ENCODE assay signal across 24 cellular contexts in the genomic region with DNA sequence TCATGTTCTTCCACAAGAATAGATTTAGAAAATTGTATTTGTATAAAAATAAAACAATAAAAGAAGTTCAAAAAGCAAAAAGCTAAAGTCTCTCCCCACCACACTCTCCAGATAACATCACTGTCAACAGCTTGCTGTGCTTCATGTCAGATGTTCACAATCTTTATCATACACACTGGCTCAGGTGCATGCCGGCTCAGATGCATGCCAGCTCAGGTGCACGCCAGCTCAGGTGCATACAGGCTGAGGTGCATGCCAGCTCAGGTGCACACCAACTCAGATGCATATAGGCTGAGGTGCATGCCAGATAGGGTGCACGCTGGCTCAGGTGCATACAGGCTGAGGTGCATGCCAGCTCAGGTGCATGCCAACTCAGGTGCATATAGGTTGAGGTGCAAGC. TPM values are rescaled to one million over a fixed set of nuclear protein-coding genes. Genes with fewer than 3 reads are reported as not detected.
DNase-seq lines count a peak whose midpoint lies in the region; ATAC-seq and TF ChIP-seq lines count a peak whose summit lies in the region.
"Had no signal": no experiment of that assay in that cellular context is flagged by ENCODE, and none has a peak within 500 bp of the region (broad histone marks: within the 10 kb centered on the region; RNA-seq: fewer than 3 reads in every experiment).

No MANE protein-coding gene starts in this region.

- H3K27ac Mint-ChIP-seq in activated naive CD4-positive, alpha-beta T cell treated with anti-CD3 and anti-CD28 coated beads, Interleukin-2, amount 50 U/mL, for 24 hours = peak overlapping the region; percentile 89
- H3K27ac Mint-ChIP-seq in T-cell = peak overlapping the region; percentile 97 to 98
- peak overlapping the region; percentile 99 for H3K27ac Mint-ChIP-seq in activated naive CD8-positive, alpha-beta T cell treated with anti-CD3 and anti-CD28 coated beads, Interleukin-2, amount 50 U/mL, for 24 hours

- intact Hi-C loops in spleen (cut with DNase I; ENCODE audit: low total_unique reads) = no loop called here

- ATAC-seq in T-cell (replicated peaks in 1 of 4) = peak in 3 of 4 experiments; percentile 29 to 43 (median 40)
- no peak for ATAC-seq in activated naive CD8-positive, alpha-beta T cell treated with anti-CD3 and anti-CD28 coated beads, Interleukin-2, amount 50 U/mL, for 24 hours
- ATAC-seq in esophagus mucosa = no peak
- ATAC-seq in GM18498 (IDR thresholded peaks at IDR 0.05; ENCODE audit: unreplicated experiment) = no peak
- ATAC-seq: activated naive CD4-positive, alpha-beta T cell treated with anti-CD3 and anti-CD28 coated beads, Interleukin-2, amount 50 U/mL, for 72 hours; gastrocnemius medialis had no signal

- 74 to 88% (median 78%) methylated on average over 3 of the region's 3 CpGs for WGBS in spleen, 5 donors

- no peak for TF ChIP-seq CTCF in spleen (IDR thresholded peaks at IDR 0.05 in 8 of 11, conservative IDR thresholded peaks at IDR 0.05 in 3 of 11)

- peaks cover 43% of the 10 kb centered on the region for H3K36me3 Mint-ChIP-seq in activated naive CD4-positive, alpha-beta T cell treated with anti-CD3 and anti-CD28 coated beads, Interleukin-2, amount 50 U/mL, for 24 hours
- H3K36me3 Mint-ChIP-seq in T-cell = peaks cover 66% of the 10 kb centered on the region
- H3K36me3 Mint-ChIP-seq in activated naive CD8-positive, alpha-beta T cell treated with anti-CD3 and anti-CD28 coated beads, Interleukin-2, amount 50 U/mL, for 24 hours (ENCODE audit: low read depth) = peaks cover 71% of the 10 kb centered on the region

- H3K27me3 Mint-ChIP-seq in activated naive CD4-positive, alpha-beta T cell treated with anti-CD3 and anti-CD28 coated beads, Interleukin-2, amount 50 U/mL, for 24 hours = no peaks in the 10 kb centered on the region
- no peaks in the 10 kb centered on the region for H3K27me3 Mint-ChIP-seq in T-cell
- H3K27me3 Mint-ChIP-seq in activated naive CD8-positive, alpha-beta T cell treated with anti-CD3 and anti-CD28 coated beads, Interleukin-2, amount 50 U/mL, for 24 hours = no peaks in the 10 kb centered on the region
- H3K27me3 Mint-ChIP-seq: IgD-negative memory B cell had no signal

- CTCF ChIA-PET in T-cell (lab: Charles Lee) = interaction anchor here in 1 of 2 donors (1.2 to 1.6 kb wide), 2 partner anchors 19 to 51 kb away, joined by 5 to 6 read pairs; no protein-coding TSS in a partner anchor

- H3K4me3 ChIP-seq in spleen = no peak overlapping the region
- H3K4me3 ChIP-seq: esophagus squamous epithelium, gastrocnemius medialis, lung, skin epidermis had no signal

- H3K27me3 ChIP-seq in spleen (replicated peaks in 1 of 7) = no peaks in the 10 kb centered on the region
- H3K27me3 ChIP-seq: esophagus squamous epithelium, gastrocnemius medialis had no signal

- H3K4me1 Mint-ChIP-seq in activated naive CD4-positive, alpha-beta T cell treated with anti-CD3 and anti-CD28 coated beads, Interleukin-2, amount 50 U/mL, for 24 hours = peaks cover 96% of the 10 kb centered on the region
- H3K4me1 Mint-ChIP-seq in T-cell = peaks cover 95 to 98% (median 98%) of the 10 kb centered on the region in 3 donors
- peaks cover 92% of the 10 kb centered on the region for H3K4me1 Mint-ChIP-seq in activated naive CD8-positive, alpha-beta T cell treated with anti-CD3 and anti-CD28 coated beads, Interleukin-2, amount 50 U/mL, for 24 hours

- no peaks in the 10 kb centered on the region for H3K9me3 Mint-ChIP-seq in activated naive CD4-positive, alpha-beta T cell treated with anti-CD3 and anti-CD28 coated beads, Interleukin-2, amount 50 U/mL, for 24 hours
- H3K9me3 Mint-ChIP-seq in T-cell = no peaks in the 10 kb centered on the region
- H3K9me3 Mint-ChIP-seq in activated naive CD8-positive, alpha-beta T cell treated with anti-CD3 and anti-CD28 coated beads, Interleukin-2, amount 50 U/mL, for 24 hours = no peaks in the 10 kb centered on the region
- H3K9me3 Mint-ChIP-seq: activated naive CD4-positive, alpha-beta T cell treated with anti-CD3 and anti-CD28 coated beads, Interleukin-2, amount 50 U/mL, for 72 hours; IgD-negative memory B cell had no signal

- peak overlapping the region; percentile 35 for H3K4me3 Mint-ChIP-seq in activated naive CD4-positive, alpha-beta T cell treated with anti-CD3 and anti-CD28 coated beads, Interleukin-2, amount 50 U/mL, for 24 hours
- H3K4me3 Mint-ChIP-seq in T-cell = peak overlapping the region; percentile 25 to 80 (median 57)
- no peak overlapping the region for H3K4me3 Mint-ChIP-seq in activated naive CD8-positive, alpha-beta T cell treated with anti-CD3 and anti-CD28 coated beads, Interleukin-2, amount 50 U/mL, for 24 hours

- POLR2A ChIA-PET in T-cell (lab: Charles Lee) = interaction anchor here in 1 of 2 donors (0.7 kb wide), 1 partner anchor 19 kb away, joined by 5 read pairs; no protein-coding TSS in a partner anchor

- DNase-seq in activated naive CD4-positive, alpha-beta T cell treated with Interleukin-2 at 50 U/mL for 16 hours = no peak
- DNase-seq in T-cell = peak in 2 of 34 experiments; percentile 42 to 59
- no peak for DNase-seq in activated naive CD8-positive, alpha-beta T cell treated with anti-CD3 and anti-CD28 coated beads, Interleukin-2, amount 50 U/mL, for 24 hours
- no peak for DNase-seq in spleen
- DNase-seq in NCI-H2227 (lab: John Stamatoyannopoulos, UW; ENCODE audit: unreplicated experiment) = no peak
- DNase-seq: DMS153; effector CD8-positive, alpha-beta T cell; esophagus squamous epithelium; gastrocnemius medialis; GDM1; HCEC 1CT; NCI-H1417 treated with DMSO at 0.1 percent for 48 hours; NCI-H2107; NCI-H526; RPMI8226; SK-N-SH; stimulated activated naive CD4-positive, alpha-beta T cell had no signal

- peaks cover 28 to 100% (median 77%) of the 10 kb centered on the region in 6 donors for H3K4me1 ChIP-seq in spleen

- H3K27ac ChIP-seq in spleen = peak overlapping the region in 6 of 8 donors; percentile 11 to 97 (median 96)
- H3K27ac ChIP-seq: esophagus squamous epithelium, gastrocnemius medialis had no signal

- no peak for TF ChIP-seq POLR2A in spleen (IDR thresholded peaks at IDR 0.05)

- no peaks in the 10 kb centered on the region for H3K9me3 ChIP-seq in spleen
- H3K9me3 ChIP-seq: esophagus squamous epithelium, gastrocnemius medialis, SK-N-SH had no signal

- H3K36me3 ChIP-seq in spleen = peaks cover 0 to 54% (median 2%) of the 10 kb centered on the region in 6 donors
- H3K36me3 ChIP-seq: esophagus squamous epithelium, gastrocnemius medialis had no signal

RNA-seq across cellular contexts. Expression of gene SEMA4D, which starts 26.5 kb away (rescaled TPM):
- total RNA-seq in T-cell (100 to 1,000 TPM; 347 to 585 (median 434) TPM), spleen (100 to 1,000 TPM in 6 of 7 donors, 10 to 100 TPM in 1; 81.6 to 193 (median 171) TPM), esophagus mucosa (30.4 TPM)
- polyA plus RNA-seq in spleen = 10 to 100 TPM; 23.0 to 32.3 (median 31.5) TPM

Comparison
In these comparisons a context has a peak if more than half of its experiments do, and no peak if none do; other contexts are left out.
1. ATAC-seq: peak in T-cell (3 of 4); none in activated naive CD8-positive, alpha-beta T cell treated with anti-CD3 and anti-CD28 coated beads, Interleukin-2, amount 50 U/mL, for 24 hours (single experiment), esophagus mucosa (single experiment) and GM18498 (single experiment).
2. Peak in every context shown above with its lines, with median percentiles within 50 percentile points of each other: H3K27ac Mint-ChIP-seq.